20 cellular contexts compared by ENCODE assay signal in genomic region chr12:28367993-28368392, GRCh38.
"Had no signal": no experiment of that assay in that cellular context is flagged by ENCODE, and none has a peak within 500 bp of the region (broad histone marks: within the 10 kb centered on the region; RNA-seq: fewer than 3 reads in every experiment).

No MANE protein-coding gene starts in this region.

- H3K27me3 Mint-ChIP-seq: IgD-negative memory B cell had no signal

- H3K4me1 Mint-ChIP-seq: IgD-negative memory B cell had no signal

- H3K27ac ChIP-seq: RWPE1 had no signal

- H3K9ac ChIP-seq: SK-N-SH had no signal

- DNase-seq: KBM-7, NCI-H1092, NCI-H1105 treated with DMSO at 0.1 percent for 48 hours, NCI-H1417 treated with DMSO at 0.1 percent for 48 hours, NCI-H146, NCI-H1694 treated with DMSO at 0.1 percent for 48 hours, NCI-H1930, NCI-H2081, NCI-H2107, NCI-H2227 treated with DMSO at 0.1 percent for 48 hours, NCI-H524, NCI-H69, NCI-H774, PC-3, SHP77, SK-N-SH, SW 1271 had no signal

- ATAC-seq: Panc1, PC-3 had no signal

- H3K4me2 ChIP-seq: SK-N-SH had no signal
